22 cellular contexts compared by ENCODE assay signal in genomic region chr5:65832603-65833228, GRCh38.
DNase-seq lines count a peak whose midpoint lies in the region; ATAC-seq and TF ChIP-seq lines count a peak whose summit lies in the region.
"Had no signal": no experiment of that assay in that cellular context is flagged by ENCODE, and none has a peak within 500 bp of the region (broad histone marks: within the 10 kb centered on the region; RNA-seq: fewer than 3 reads in every experiment).

No MANE protein-coding gene starts in this region.

- TF ChIP-seq CTCF in mammary epithelial cell (conservative IDR thresholded peaks at IDR 0.05 in 1 of 2, IDR thresholded peaks at IDR 0.05 in 1 of 2; ENCODE audit: extremely low read depth in 1 of 2, insufficient read depth in 1 of 2, low read depth in 1 of 2, low read length in 2 of 2) (no peak), neural crest cell (conservative IDR thresholded peaks at IDR 0.05) (no peak)

- no peaks in the 10 kb centered on the region for H3K27me3 ChIP-seq in mammary epithelial cell (ENCODE audit: insufficient read depth, low read length)
- H3K27me3 ChIP-seq: neutrophil had no signal

- no peaks in the 10 kb centered on the region for H3K36me3 ChIP-seq in mammary epithelial cell (ENCODE audit: insufficient read depth, low read length)
- H3K36me3 ChIP-seq: neutrophil had no signal

- no peak overlapping the region for H3K27ac ChIP-seq in mammary epithelial cell (ENCODE audit: insufficient read depth, low read depth, low read length)
- H3K27ac ChIP-seq: neutrophil had no signal

- no peaks in the 10 kb centered on the region for H4K20me1 ChIP-seq in mammary epithelial cell (ENCODE audit: insufficient read depth, low read length)

- in situ Hi-C loops in mammary epithelial cell (cut with MboI; ENCODE audit: low sequenced_read_pairs in 2 of 2), result no loop called here

- no peaks in the 10 kb centered on the region for H3K36me3 Mint-ChIP-seq in neural crest cell (ENCODE audit: low read depth)
- H3K36me3 Mint-ChIP-seq: type B pancreatic cell had no signal

- DNase-seq in NCI-H1105 treated with DMSO at 0.1 percent for 48 hours (lab: John Stamatoyannopoulos, UW) (peak; percentile 38), NCI-H1105 (lab: John Stamatoyannopoulos, UW) (no peak), NCI-H2029 treated with DMSO at 0.1 percent for 48 hours (lab: John Stamatoyannopoulos, UW) (peak; percentile 56), mammary epithelial cell (peak; percentile 20), neural crest cell (ENCODE audit: low read depth, low spot score) (no peak), inferior parietal cortex (ENCODE audit: extremely low spot score) (no peak), OCI-M2 (lab: John Stamatoyannopoulos, UW; ENCODE audit: unreplicated experiment) (no peak)
- DNase-seq in stimulated activated naive CD8-positive, alpha-beta T cell treated with anti-CD3 and anti-CD28 coated beads, Interleukin-15, amount 100 ng/mL, for 72 hours, result no peak
- DNase-seq: 8988T; activated CD4-positive, alpha-beta memory T cell treated with anti-CD3 and anti-CD28 coated beads, Interleukin-2, amount 10 ng/mL, durations not matched to agents 7 days and 5 days; activated CD4-positive, CD25-positive, alpha-beta regulatory T cell; activated gamma-delta T cell treated with Interleukin-2 at 50 U/mL for 16 hours; activated T-cell treated with anti-CD3 and anti-CD28 coated beads for 4 hours; cerebellar nuclear complex; effector memory CD8-positive, alpha-beta T cell; HFFc6; NCI-H226; stimulated activated CD4-positive, alpha-beta T cell treated with anti-CD3 and anti-CD28 coated beads, Interleukin-4, amount 100 ng/mL, for 24 hours had no signal

- 93% methylated on average over 2 of the region's 2 CpGs for WGBS in mammary epithelial cell (ENCODE audit: low coverage, missing lambda C conversion rate)

- intact Hi-C loops in mammary epithelial cell (cut with micrococcal nuclease), result no loop called here

- no peaks in the 10 kb centered on the region for H3K4me1 ChIP-seq in mammary epithelial cell (ENCODE audit: insufficient read depth, low read length)

- no peaks in the 10 kb centered on the region for H3K9me3 ChIP-seq in mammary epithelial cell (replicated peaks; ENCODE audit: insufficient read depth, low read length)
- H3K9me3 ChIP-seq: neutrophil had no signal

- H3K79me2 ChIP-seq in mammary epithelial cell (ENCODE audit: insufficient read depth, low read length), result no peaks in the 10 kb centered on the region

- ATAC-seq in stimulated activated naive CD8-positive, alpha-beta T cell treated with anti-CD3 and anti-CD28 coated beads, Interleukin-15, amount 100 ng/mL, for 72 hours, result no peak
- ATAC-seq: effector memory CD8-positive, alpha-beta T cell; HepG2 had no signal

- BruUV-seq in mammary epithelial cell (replicated peaks; lab: Mats Ljungman, UMichigan), result no TSS peak

- no peak overlapping the region for H3K4me3 Mint-ChIP-seq in neural crest cell
- H3K4me3 Mint-ChIP-seq in stimulated activated naive CD8-positive, alpha-beta T cell treated with anti-CD3 and anti-CD28 coated beads, Interleukin-15, amount 100 ng/mL, for 72 hours, result no peak overlapping the region
- H3K4me3 Mint-ChIP-seq: activated CD4-positive, alpha-beta memory T cell treated with anti-CD3 and anti-CD28 coated beads, Interleukin-2, amount 10 ng/mL, durations not matched to agents 7 days and 5 days; effector memory CD8-positive, alpha-beta T cell; HFFc6; stimulated activated naive CD8-positive, alpha-beta T cell treated with anti-CD3 and anti-CD28 coated beads, Interleukin-15, Interleukin-2, amounts not matched to agents 100 ng/mL and 50 ng/mL, for 24 hours; type B pancreatic cell had no signal

- H3K9ac ChIP-seq in mammary epithelial cell (ENCODE audit: insufficient read depth, low read length), result no peak overlapping the region

- no peaks in the 10 kb centered on the region for H3K27me3 Mint-ChIP-seq in neural crest cell (ENCODE audit: low read depth)
- no peaks in the 10 kb centered on the region for H3K27me3 Mint-ChIP-seq in stimulated activated naive CD8-positive, alpha-beta T cell treated with anti-CD3 and anti-CD28 coated beads, Interleukin-15, amount 100 ng/mL, for 72 hours
- H3K27me3 Mint-ChIP-seq: activated CD4-positive, alpha-beta memory T cell treated with anti-CD3 and anti-CD28 coated beads, Interleukin-2, amount 10 ng/mL, durations not matched to agents 7 days and 5 days; effector memory CD8-positive, alpha-beta T cell; stimulated activated naive CD8-positive, alpha-beta T cell treated with anti-CD3 and anti-CD28 coated beads, Interleukin-15, Interleukin-2, amounts not matched to agents 100 ng/mL and 50 ng/mL, for 24 hours; type B pancreatic cell had no signal

- CTCF ChIA-PET in mammary epithelial cell (lab: Charles Lee; ENCODE audit: low non-redundant PET), result interaction anchor here (0.6 kb wide), 1 partner anchor 242 kb away, joined by 3 read pairs; no protein-coding TSS in a partner anchor

- H3K4me3 ChIP-seq in mammary epithelial cell (replicated peaks in 1 of 3; ENCODE audit: insufficient read depth in 1 of 3, low read depth in 2 of 3, low read length in 3 of 3), result no peak overlapping the region

- H3K27ac Mint-ChIP-seq in neural crest cell (ENCODE audit: unreplicated experiment), result peak overlapping the region; percentile 25
- H3K27ac Mint-ChIP-seq in stimulated activated naive CD8-positive, alpha-beta T cell treated with anti-CD3 and anti-CD28 coated beads, Interleukin-15, amount 100 ng/mL, for 72 hours, result no peak overlapping the region
- H3K27ac Mint-ChIP-seq: activated CD4-positive, alpha-beta memory T cell treated with anti-CD3 and anti-CD28 coated beads, Interleukin-2, amount 10 ng/mL, durations not matched to agents 7 days and 5 days; effector memory CD8-positive, alpha-beta T cell; HFFc6; stimulated activated naive CD8-positive, alpha-beta T cell treated with anti-CD3 and anti-CD28 coated beads, Interleukin-15, Interleukin-2, amounts not matched to agents 100 ng/mL and 50 ng/mL, for 24 hours; type B pancreatic cell had no signal

- dilution Hi-C loops in mammary epithelial cell (cut with HindIII; ENCODE audit: low sequenced_read_pairs), result no loop called here

- no peaks in the 10 kb centered on the region for H3K9me3 Mint-ChIP-seq in neural crest cell
- no peaks in the 10 kb centered on the region for H3K9me3 Mint-ChIP-seq in stimulated activated naive CD8-positive, alpha-beta T cell treated with anti-CD3 and anti-CD28 coated beads, Interleukin-15, amount 100 ng/mL, for 72 hours
- H3K9me3 Mint-ChIP-seq: activated CD4-positive, alpha-beta memory T cell treated with anti-CD3 and anti-CD28 coated beads, Interleukin-2, amount 10 ng/mL, durations not matched to agents 7 days and 5 days; effector memory CD8-positive, alpha-beta T cell; HFFc6; stimulated activated naive CD8-positive, alpha-beta T cell treated with anti-CD3 and anti-CD28 coated beads, Interleukin-15, Interleukin-2, amounts not matched to agents 100 ng/mL and 50 ng/mL, for 24 hours; type B pancreatic cell had no signal

- H3K4me1 Mint-ChIP-seq in neural crest cell, result peaks cover 30% of the 10 kb centered on the region
- H3K4me1 Mint-ChIP-seq in stimulated activated naive CD8-positive, alpha-beta T cell treated with anti-CD3 and anti-CD28 coated beads, Interleukin-15, amount 100 ng/mL, for 72 hours, result no peaks in the 10 kb centered on the region
- H3K4me1 Mint-ChIP-seq: activated CD4-positive, alpha-beta memory T cell treated with anti-CD3 and anti-CD28 coated beads, Interleukin-2, amount 10 ng/mL, durations not matched to agents 7 days and 5 days had no signal

- no peak overlapping the region for H3K4me2 ChIP-seq in mammary epithelial cell (ENCODE audit: insufficient read depth, low read depth, low read length)

- no peak overlapping the region for H2AFZ ChIP-seq in mammary epithelial cell (ENCODE audit: low read depth, low read length)

Comparison
In these comparisons a context has a peak if more than half of its experiments do, and no peak if none do; other contexts are left out.
1. DNase-seq: peak in NCI-H1105 treated with DMSO at 0.1 percent for 48 hours (single experiment), NCI-H2029 treated with DMSO at 0.1 percent for 48 hours (single experiment) and mammary epithelial cell (single experiment); none in NCI-H1105 (single experiment), neural crest cell (single experiment), inferior parietal cortex (single experiment), stimulated activated naive CD8-positive, alpha-beta T cell treated with anti-CD3 and anti-CD28 coated beads, Interleukin-15, amount 100 ng/mL, for 72 hours (0 of 2) and OCI-M2 (single experiment).